Comparison of ENCODE assay signal across 8 cellular contexts in the genomic region with DNA sequence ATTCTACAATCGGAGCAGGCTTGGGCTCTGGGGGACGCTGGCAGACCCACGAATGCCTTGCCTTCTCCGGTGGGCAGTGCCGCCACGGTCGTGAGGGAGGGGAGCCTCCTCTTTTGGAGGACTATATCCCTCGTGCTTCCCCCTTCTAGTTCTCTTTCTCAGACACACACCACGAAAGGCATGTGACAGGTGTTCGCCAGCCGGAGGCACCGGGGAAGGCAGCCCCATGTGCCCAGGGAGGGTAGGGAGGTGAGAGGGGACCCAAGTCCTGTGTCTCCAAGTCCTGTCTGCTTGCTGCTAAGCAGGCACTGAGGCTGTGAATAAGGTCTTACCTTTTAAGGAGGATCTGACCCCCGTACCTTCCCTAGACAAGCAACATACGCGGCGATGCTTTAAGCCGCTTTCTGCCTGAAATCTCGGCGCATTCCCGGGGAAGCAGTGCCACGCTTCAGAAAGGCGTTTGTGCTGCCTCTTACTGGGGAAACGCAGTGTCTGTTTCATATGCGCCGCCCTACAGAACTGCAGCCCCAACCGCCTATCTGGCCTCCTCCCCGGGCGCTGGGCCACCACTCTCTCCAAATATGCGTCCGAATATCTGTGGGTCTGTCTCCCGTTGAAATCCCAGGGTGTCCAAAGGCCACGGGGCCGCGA.
DNase-seq lines count a peak whose midpoint lies in the region; ATAC-seq lines count a peak whose summit lies in the region.

No MANE protein-coding gene starts in this region.

- H3K9me3 ChIP-seq in adipocyte (ENCODE audit: control insufficient read depth, low read length), result no peaks in the 10 kb centered on the region

- ATAC-seq in GM19023 (IDR thresholded peaks at IDR 0.05; ENCODE audit: unreplicated experiment) (no peak), HG02678 (IDR thresholded peaks at IDR 0.05; ENCODE audit: unreplicated experiment) (no peak)

- peak overlapping the region; percentile 86 for H3K4me3 ChIP-seq in adipocyte (ENCODE audit: low read length)

- no peaks in the 10 kb centered on the region for H3K27me3 ChIP-seq in adipocyte (replicated peaks; ENCODE audit: control insufficient read depth, insufficient read depth, low read length)

- peaks cover 25% of the 10 kb centered on the region for H3K36me3 ChIP-seq in adipocyte (ENCODE audit: control insufficient read depth, insufficient read depth, low read length, severe bottlenecking)

- DNase-seq in D341Med (ENCODE audit: low spot score) (peak; percentile 73), NCI-H1092 treated with DMSO at 0.1 percent for 48 hours (lab: John Stamatoyannopoulos, UW) (peak; percentile 71), adipocyte (ENCODE audit: low read depth) (peak; percentile 78), hepatic stellate cell (ENCODE audit: low spot score) (peak; percentile 69), posterior cingulate gyrus (peak; percentile 32 to 94 (median 68)), NK-92 (lab: John Stamatoyannopoulos, UW; ENCODE audit: unreplicated experiment) (no peak)

- intact Hi-C loops in posterior cingulate gyrus (cut with DNase I), result no loop called here

- peak overlapping the region; percentile 86 for H3K9ac ChIP-seq in adipocyte (ENCODE audit: low read length)

- H3K4me1 ChIP-seq in adipocyte (ENCODE audit: control insufficient read depth, insufficient read depth, low read length), result peaks cover 39% of the 10 kb centered on the region
